ENCODE assay signal across 8 cellular contexts in genomic region chr4:184448828-184449227, GRCh38. TPM values are rescaled to one million over a fixed set of nuclear protein-coding genes. Genes with fewer than 3 reads are reported as not detected.
DNase-seq lines count a peak whose midpoint lies in the region; ATAC-seq lines count a peak whose summit lies in the region.

No MANE protein-coding gene starts in this region.

- no peaks in the 10 kb centered on the region for H3K27me3 ChIP-seq in CD8-positive, alpha-beta memory T cell (ENCODE audit: insufficient read depth, low read length, poor library complexity, severe bottlenecking)

- H3K36me3 ChIP-seq in CD8-positive, alpha-beta memory T cell (ENCODE audit: insufficient read depth, low read length) = no peaks in the 10 kb centered on the region

- peak overlapping the region in 6 of 7 donors; percentile 73 to 80 (median 78) for H3K4me3 Mint-ChIP-seq in CD8-positive, alpha-beta memory T cell
- H3K4me3 Mint-ChIP-seq in activated CD4-positive, alpha-beta memory T cell treated with anti-CD3 and anti-CD28 coated beads, Interleukin-2, amount 10 ng/mL, durations not matched to agents 7 days and 5 days = peak overlapping the region; percentile 64

- CTCF ChIA-PET in CD8-positive, alpha-beta memory T cell (lab: Charles Lee) = interaction anchor here (1.5 kb wide), 1 partner anchor 11 kb away, joined by 4 read pairs; no protein-coding TSS in a partner anchor
- CTCF ChIA-PET in activated CD4-positive, alpha-beta memory T cell treated with anti-CD3 and anti-CD28 coated beads, Interleukin-2, amount 10 ng/mL, durations not matched to agents 7 days and 5 days (lab: Charles Lee) = interaction anchor here (0.8 to 1.0 kb wide), 2 partner anchors 13 to 185 kb away, joined by 3 read pairs; no protein-coding TSS in a partner anchor

- DNase-seq in CD8-positive, alpha-beta memory T cell = no peak
- peak; percentile 20 for DNase-seq in activated CD4-positive, alpha-beta memory T cell treated with anti-CD3 and anti-CD28 coated beads, Interleukin-2, amount 10 ng/mL, durations not matched to agents 7 days and 5 days
- DNase-seq in Right ventricle myocardium inferior (ENCODE audit: missing footprints) (no peak), pons (ENCODE audit: low spot score) (peak; percentile 87), NCI-H1105 treated with DMSO at 0.1 percent for 48 hours (lab: John Stamatoyannopoulos, UW) (no peak), NCI-H2171 (lab: John Stamatoyannopoulos, UW) (no peak), HT-29 (ENCODE audit: low spot score) (no peak)

- ATAC-seq in HG02798 (IDR thresholded peaks at IDR 0.05; ENCODE audit: poor library complexity, unreplicated experiment) (peak; percentile 41), Right ventricle myocardium inferior (peak; percentile 89)

- no peaks in the 10 kb centered on the region for H3K27me3 Mint-ChIP-seq in CD8-positive, alpha-beta memory T cell
- no peaks in the 10 kb centered on the region for H3K27me3 Mint-ChIP-seq in activated CD4-positive, alpha-beta memory T cell treated with anti-CD3 and anti-CD28 coated beads, Interleukin-2, amount 10 ng/mL, durations not matched to agents 7 days and 5 days

- H3K4me1 Mint-ChIP-seq in CD8-positive, alpha-beta memory T cell = peaks cover 84 to 95% (median 86%) of the 10 kb centered on the region in 3 donors
- peaks cover 63% of the 10 kb centered on the region for H3K4me1 Mint-ChIP-seq in activated CD4-positive, alpha-beta memory T cell treated with anti-CD3 and anti-CD28 coated beads, Interleukin-2, amount 10 ng/mL, durations not matched to agents 7 days and 5 days

- H3K27ac Mint-ChIP-seq in CD8-positive, alpha-beta memory T cell = peak overlapping the region; percentile 72 to 95 (median 90)
- H3K27ac Mint-ChIP-seq in activated CD4-positive, alpha-beta memory T cell treated with anti-CD3 and anti-CD28 coated beads, Interleukin-2, amount 10 ng/mL, durations not matched to agents 7 days and 5 days = peak overlapping the region; percentile 65

- peaks cover 92% of the 10 kb centered on the region for H3K4me1 ChIP-seq in CD8-positive, alpha-beta memory T cell (ENCODE audit: insufficient read depth, low read length)

- H3K36me3 Mint-ChIP-seq in CD8-positive, alpha-beta memory T cell = peaks cover 0 to 43% (median 17%) of the 10 kb centered on the region in 3 donors
- peaks cover 61% of the 10 kb centered on the region for H3K36me3 Mint-ChIP-seq in activated CD4-positive, alpha-beta memory T cell treated with anti-CD3 and anti-CD28 coated beads, Interleukin-2, amount 10 ng/mL, durations not matched to agents 7 days and 5 days (ENCODE audit: low read depth)

- intact Hi-C loops in Right ventricle myocardium inferior (cut with DNase I) = no loop called here

- no peak overlapping the region for H3K4me3 ChIP-seq in CD8-positive, alpha-beta memory T cell (ENCODE audit: low read length)

- H3K27ac ChIP-seq in CD8-positive, alpha-beta memory T cell (ENCODE audit: low read depth, low read length) = no peak overlapping the region

- no peaks in the 10 kb centered on the region for H3K9me3 Mint-ChIP-seq in CD8-positive, alpha-beta memory T cell
- H3K9me3 Mint-ChIP-seq in activated CD4-positive, alpha-beta memory T cell treated with anti-CD3 and anti-CD28 coated beads, Interleukin-2, amount 10 ng/mL, durations not matched to agents 7 days and 5 days = no peaks in the 10 kb centered on the region

- POLR2A ChIA-PET in CD8-positive, alpha-beta memory T cell (lab: Charles Lee) = no interaction called here
- POLR2A ChIA-PET in activated CD4-positive, alpha-beta memory T cell treated with anti-CD3 and anti-CD28 coated beads, Interleukin-2, amount 10 ng/mL, durations not matched to agents 7 days and 5 days (lab: Charles Lee) = interaction anchor here (1.0 to 2.2 kb wide), 3 partner anchors 26 to 88 kb away, joined by 3 to 6 read pairs (median 5); partner anchors contain the start of gene IRF2

- H3K9me3 ChIP-seq in CD8-positive, alpha-beta memory T cell (ENCODE audit: low read length) = no peaks in the 10 kb centered on the region

RNA-seq across cellular contexts. Expression of gene IRF2, which starts 25.5 kb away (rescaled TPM):
- total RNA-seq in CD8-positive, alpha-beta memory T cell = 10 to 100 TPM; 44.1 to 44.3 TPM
- 79.3 TPM for polyA plus RNA-seq in CD8-positive, alpha-beta memory T cell
- 10 to 100 TPM; 77.2 to 78.5 TPM for total RNA-seq in activated CD4-positive, alpha-beta memory T cell treated with anti-CD3 and anti-CD28 coated beads, Interleukin-2, amount 10 ng/mL, durations not matched to agents 7 days and 5 days
- 34.0 TPM for total RNA-seq in Right ventricle myocardium inferior
- 6.6 and 9.2 TPM in 2 replicates for total RNA-seq in HT-29 (2014; rRNA removed; shearing (Covaris generic))

Comparison
In these comparisons a context has a peak if more than half of its experiments do, and no peak if none do; other contexts are left out.
1. DNase-seq: peak in activated CD4-positive, alpha-beta memory T cell treated with anti-CD3 and anti-CD28 coated beads, Interleukin-2, amount 10 ng/mL, durations not matched to agents 7 days and 5 days (single experiment) and pons (single experiment); none in CD8-positive, alpha-beta memory T cell (0 of 5), Right ventricle myocardium inferior (single experiment), NCI-H1105 treated with DMSO at 0.1 percent for 48 hours (single experiment), NCI-H2171 (single experiment) and HT-29 (single experiment).